9 cellular contexts compared by ENCODE assay signal in genomic region chr12:8078400-8078799, GRCh38. TPM values are rescaled to one million over a fixed set of nuclear protein-coding genes. Genes with fewer than 3 reads are reported as not detected.
DNase-seq lines count a peak whose midpoint lies in the region; ATAC-seq and TF ChIP-seq lines count a peak whose summit lies in the region.
"Had no signal": no experiment of that assay in that cellular context is flagged by ENCODE, and none has a peak within 500 bp of the region (broad histone marks: within the 10 kb centered on the region; RNA-seq: fewer than 3 reads in every experiment).

No MANE protein-coding gene starts in this region.

- H3K36me3 ChIP-seq in breast epithelium, result no peaks in the 10 kb centered on the region

- DNase-seq in MCF 10A (ENCODE audit: unreplicated experiment) (peak; percentile 57), breast epithelium (ENCODE audit: low spot score in 2 of 2) (no peak), NCI-H446 treated with DMSO at 0.1 percent for 48 hours (lab: John Stamatoyannopoulos, UW) (peak; percentile 13), fibroblast of pulmonary artery (ENCODE audit: low read depth) (peak; percentile 85)
- DNase-seq in activated T-cell treated with anti-CD3 and anti-CD28 coated beads, Interleukin-2, amount 50 U/mL, for 1 hour, result peak; percentile 56
- peak in 3 of 4 experiments; percentile 15 to 34 (median 18) for DNase-seq in stimulated activated CD4-positive, alpha-beta T cell treated with anti-CD3 and anti-CD28 coated beads, Interleukin-1b, Interleukin-23, amount 100 ng/mL, for 24 hours (ENCODE audit: low read depth in 4 of 4, low spot score in 1 of 4)

- ATAC-seq in HG03521 (IDR thresholded peaks at IDR 0.05; ENCODE audit: unreplicated experiment), result no peak
- no peak for ATAC-seq in HG02588 (IDR thresholded peaks at IDR 0.05; ENCODE audit: unreplicated experiment)

- peaks cover 0 to 2% of the 10 kb centered on the region in 2 donors for H3K4me1 ChIP-seq in breast epithelium

- POLR2A ChIA-PET in MCF 10A (lab: Yijun Ruan, JAX), result interaction anchor here (0.7 to 3.2 kb wide), 8 partner anchors 13 to 53 kb away, joined by 3 to 18 read pairs (median 4); partner anchors contain the start of gene FOXJ2

- H3K4me3 ChIP-seq in breast epithelium (no peak overlapping the region), fibroblast of pulmonary artery (replicated peaks; ENCODE audit: low read depth, low read length) (no peak overlapping the region)

- H3K27ac Mint-ChIP-seq in MCF 10A (ENCODE audit: low read depth, unreplicated experiment), result no peak overlapping the region

- no peaks in the 10 kb centered on the region for H3K27me3 ChIP-seq in breast epithelium

- no peaks in the 10 kb centered on the region for H3K9me3 Mint-ChIP-seq in MCF 10A (ENCODE audit: unreplicated experiment)

- TF ChIP-seq POLR2A in breast epithelium (IDR thresholded peaks at IDR 0.05), result no peak

- CTCF ChIA-PET in MCF 10A (lab: Yijun Ruan, JAX), result interaction anchor here (0.6 to 2.9 kb wide), 15 partner anchors 9 to 240 kb away, joined by 3 to 42 read pairs (median 5); no protein-coding TSS in a partner anchor

- BruUV-seq in MCF 10A (replicated peaks; lab: Mats Ljungman, UMichigan), result no TSS peak

- H3K36me3 Mint-ChIP-seq in MCF 10A (ENCODE audit: insufficient read depth, unreplicated experiment), result no peaks in the 10 kb centered on the region

- no peaks in the 10 kb centered on the region for H3K27me3 Mint-ChIP-seq in MCF 10A (ENCODE audit: insufficient read depth, unreplicated experiment)

- H3K4me1 Mint-ChIP-seq in MCF 10A (ENCODE audit: insufficient read depth, unreplicated experiment), result peaks cover 24% of the 10 kb centered on the region

- H3K27ac ChIP-seq in breast epithelium, result no peak overlapping the region
- H3K27ac ChIP-seq: epithelial cell of prostate had no signal

- no peak overlapping the region for H3K4me3 Mint-ChIP-seq in MCF 10A (ENCODE audit: unreplicated experiment)

- TF ChIP-seq CTCF in MCF 10A (IDR thresholded peaks at IDR 0.05; ENCODE audit: unreplicated experiment), result peak; percentile 45
- no peak for TF ChIP-seq CTCF in breast epithelium (IDR thresholded peaks at IDR 0.05)
- TF ChIP-seq CTCF in fibroblast of pulmonary artery (IDR thresholded peaks at IDR 0.05; ENCODE audit: low read length, missing control alignments), result peak; percentile 54

- H3K9me3 ChIP-seq in breast epithelium, result no peaks in the 10 kb centered on the region

- intact Hi-C loops in MCF 10A (cut with micrococcal nuclease) (loop anchor here (1.0 kb wide), 2 partner anchors 32 to 145 kb away; no protein-coding TSS in a partner anchor), breast epithelium (cut with DNase I; ENCODE audit: low total_unique reads) (no loop called here)

RNA-seq across cellular contexts. Expression of gene NECAP1, which starts 3.7 kb away (rescaled TPM):
- total RNA-seq in MCF 10A (2022), result 53.7 and 59.3 TPM in 2 replicates
- total RNA-seq in breast epithelium, result 10 to 100 TPM; 29.5 to 47.0 (median 32.3) TPM

RNA-seq across cellular contexts. Expression of gene C3AR1, which starts 12.2 kb away (rescaled TPM):
- not detected in 2 replicates for total RNA-seq in MCF 10A (2022)
- total RNA-seq in breast epithelium, result 10 to 100 TPM in 2 of 3 donors, 1 to 10 TPM in 1; 6.6 to 46.2 (median 17.7) TPM

RNA-seq across cellular contexts. Expression of gene CLEC4A, which starts 45.0 kb away (rescaled TPM):
- total RNA-seq in MCF 10A (2022) (0.79 and 1.3 TPM in 2 replicates), breast epithelium (1 to 10 TPM; 2.5 to 3.9 (median 3.4) TPM)

RNA-seq across cellular contexts. Expression of gene FOXJ2, which starts 45.9 kb away (rescaled TPM):
- total RNA-seq in MCF 10A (2022) (19.7 and 21.1 TPM in 2 replicates), breast epithelium (10 to 100 TPM; 11.1 to 14.2 (median 13.4) TPM)

Comparison
In these comparisons a context has a peak if more than half of its experiments do, and no peak if none do; other contexts are left out.
1. DNase-seq: peak in MCF 10A (single experiment), NCI-H446 treated with DMSO at 0.1 percent for 48 hours (single experiment), activated T-cell treated with anti-CD3 and anti-CD28 coated beads, Interleukin-2, amount 50 U/mL, for 1 hour (single experiment), fibroblast of pulmonary artery (single experiment) and stimulated activated CD4-positive, alpha-beta T cell treated with anti-CD3 and anti-CD28 coated beads, Interleukin-1b, Interleukin-23, amount 100 ng/mL, for 24 hours (3 of 4); none in breast epithelium (0 of 2).
2. CTCF ChIP-seq: peak in MCF 10A (single experiment) and fibroblast of pulmonary artery (single experiment); none in breast epithelium (0 of 3).